20 cellular contexts compared by ENCODE assay signal in the genomic region with DNA sequence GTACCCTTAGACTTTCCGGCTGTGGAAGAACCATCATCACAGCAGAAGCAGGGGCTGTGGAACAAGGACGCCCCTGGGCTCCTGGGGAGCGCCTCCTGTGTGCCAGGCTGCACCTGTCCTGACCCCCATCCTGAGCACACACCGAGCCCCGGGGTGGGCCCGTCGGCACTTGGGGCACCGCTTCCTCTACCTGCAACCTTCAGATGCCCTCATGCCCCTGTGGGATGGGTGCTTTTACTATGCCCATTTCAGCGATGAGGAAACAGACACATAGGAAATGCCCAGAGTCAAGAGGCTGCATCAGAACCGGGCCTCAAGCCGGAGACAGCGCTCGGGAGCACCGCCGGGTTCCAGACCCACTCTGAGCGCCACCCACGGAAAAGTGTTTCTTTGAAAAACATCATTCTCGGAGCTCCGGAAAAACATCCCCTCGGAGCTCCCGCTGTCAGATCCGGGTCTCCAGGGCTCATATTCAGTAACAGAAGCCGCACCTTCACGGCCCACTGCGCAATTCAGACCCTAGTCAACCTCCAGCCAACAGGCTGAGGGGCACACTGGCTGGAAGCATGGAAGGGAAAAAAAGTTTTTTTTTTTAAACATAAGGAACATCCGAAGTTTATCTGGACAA. TPM values are rescaled to one million over a fixed set of nuclear protein-coding genes. Genes with fewer than 3 reads are reported as not detected.
"Had no signal": no experiment of that assay in that cellular context is flagged by ENCODE, and none has a peak within 500 bp of the region (broad histone marks: within the 10 kb centered on the region; RNA-seq: fewer than 3 reads in every experiment).

No MANE protein-coding gene starts in this region.

- DNase-seq: cortex of kidney; dorsolateral prefrontal cortex; effector memory CD4-positive, alpha-beta T cell; gastrocnemius medialis; left colon; naive thymus-derived CD8-positive, alpha-beta T cell; ovary; small intestine; stimulated activated CD4-positive, alpha-beta T cell treated with anti-CD3 and anti-CD28 coated beads, Interleukin-4, amount 100 ng/mL, for 1 hour; stimulated activated CD8-positive, alpha-beta memory T cell treated with anti-CD3 and anti-CD28 coated beads, Interleukin-4, amount 100 ng/mL, for 48 hours; testis; upper lobe of right lung had no signal

- H3K27ac ChIP-seq: dorsolateral prefrontal cortex, gastrocnemius medialis, hepatocyte, ovary, testis, tibial nerve, upper lobe of right lung, vagina had no signal

- H3K79me2 ChIP-seq: hepatocyte had no signal

- H3K27me3 ChIP-seq: dorsolateral prefrontal cortex, gastrocnemius medialis, hepatocyte, ovary, testis, tibial nerve, upper lobe of right lung, vagina had no signal

- FAIRE-seq: endometrium, small intestine had no signal

- H3K9me3 ChIP-seq: gastrocnemius medialis, mucosa of descending colon, ovary, testis, tibial nerve, upper lobe of right lung, vagina had no signal

- H3K36me3 ChIP-seq: ovary had no signal

- H3K4me2 ChIP-seq: hepatocyte had no signal

- H3K4me3 ChIP-seq: dorsolateral prefrontal cortex, gastrocnemius medialis, hepatocyte, mucosa of descending colon, ovary, testis, tibial nerve, upper lobe of right lung, vagina had no signal

- H3K4me1 ChIP-seq: gastrocnemius medialis, testis, tibial nerve, upper lobe of right lung, vagina had no signal

- H2AFZ ChIP-seq: hepatocyte had no signal

RNA-seq across cellular contexts. Expression of gene TP73, which starts 19.5 kb away (rescaled TPM):
- total RNA-seq: fibroblast of villous mesenchyme; naive thymus-derived CD8-positive, alpha-beta T cell; posterior vena cava had no signal
- polyA plus RNA-seq: neural cell had no signal
